ENCODE assay signal across 8 cellular contexts in the genomic region with DNA sequence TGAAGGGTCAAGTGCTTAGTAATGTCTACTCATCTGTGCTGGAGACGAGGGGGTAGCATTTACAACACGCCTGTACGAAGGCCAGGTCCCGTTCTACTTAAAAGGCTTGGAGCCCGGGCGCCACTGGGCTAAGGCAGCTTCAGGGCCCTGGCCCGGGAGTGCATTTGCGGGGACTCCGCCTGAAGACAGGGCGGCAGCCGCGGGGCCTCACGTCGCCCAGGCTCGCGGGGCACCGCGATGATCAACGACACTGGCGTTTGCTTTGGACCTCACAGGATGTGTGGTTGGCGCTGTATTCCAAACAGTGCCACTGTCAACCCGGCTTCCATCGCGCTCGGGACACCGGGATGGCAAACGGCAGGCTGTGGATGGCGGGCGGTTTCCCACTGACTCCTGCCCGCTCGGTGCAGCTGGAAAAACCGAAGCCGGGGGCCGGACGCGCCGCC. TPM values are rescaled to one million over a fixed set of nuclear protein-coding genes. Genes with fewer than 3 reads are reported as not detected.
A peak's percentile ranks its signal among the peaks of the same experiment; 100 is the strongest.
DNase-seq lines count a peak whose midpoint lies in the region; ATAC-seq and TF ChIP-seq lines count a peak whose summit lies in the region.

No MANE protein-coding gene starts in this region.

- no peak for TF ChIP-seq CTCF in epithelial cell of proximal tubule (conservative IDR thresholded peaks at IDR 0.05; ENCODE audit: low read depth, low read length)

- H3K4me1 ChIP-seq in muscle layer of duodenum (ENCODE audit: control insufficient read depth in 1 of 2, insufficient read depth in 2 of 2, low read length in 2 of 2) (peaks cover 24 to 30% of the 10 kb centered on the region in 2 donors), thymus (ENCODE audit: control insufficient read depth, insufficient read depth, low read length) (peaks cover 29% of the 10 kb centered on the region)

- DNase-seq in NCI-H146 (lab: John Stamatoyannopoulos, UW) (peak; percentile 63), NCI-H146 treated with DMSO at 0.1 percent for 48 hours (lab: John Stamatoyannopoulos, UW; ENCODE audit: unreplicated experiment) (no peak), NOMO-1 (lab: John Stamatoyannopoulos, UW; ENCODE audit: unreplicated experiment in 2 of 2) (peak; percentile 65 to 82), activated T-cell treated with anti-CD3 and anti-CD28 coated beads for 24 hours (ENCODE audit: low read depth) (peak; percentile 19), epithelial cell of proximal tubule (ENCODE audit: low read depth) (no peak)

- H3K36me3 ChIP-seq in muscle layer of duodenum (ENCODE audit: control insufficient read depth in 1 of 2, insufficient read depth in 2 of 2, low read length in 2 of 2) = peaks cover 0 to 5% of the 10 kb centered on the region in 2 donors
- no peaks in the 10 kb centered on the region for H3K36me3 ChIP-seq in thymus (ENCODE audit: control insufficient read depth, insufficient read depth)

- no peaks in the 10 kb centered on the region for H3K9me3 ChIP-seq in muscle layer of duodenum (ENCODE audit: control insufficient read depth in 1 of 2, low read length in 2 of 2)
- no peaks in the 10 kb centered on the region for H3K9me3 ChIP-seq in thymus (ENCODE audit: control insufficient read depth)

- peak; percentile 10 for ATAC-seq in HG03095 (IDR thresholded peaks at IDR 0.05; ENCODE audit: unreplicated experiment)

- under 1% methylated on average over 37 of the region's 37 CpGs for WGBS in thymus

- no peaks in the 10 kb centered on the region for H3K27me3 ChIP-seq in muscle layer of duodenum (ENCODE audit: low read depth, low read length)
- no peaks in the 10 kb centered on the region for H3K27me3 ChIP-seq in thymus (ENCODE audit: control insufficient read depth, insufficient read depth)

- H3K27ac ChIP-seq in muscle layer of duodenum (ENCODE audit: low read length) (peak overlapping the region; percentile 83), thymus (ENCODE audit: low read depth) (peak overlapping the region; percentile 90)

- peak overlapping the region; percentile 86 for H3K4me3 ChIP-seq in epithelial cell of proximal tubule (ENCODE audit: low read depth, low read length)
- H3K4me3 ChIP-seq in muscle layer of duodenum (ENCODE audit: low read depth in 1 of 2, low read length in 2 of 2) = peak overlapping the region; percentile 72 to 80
- peak overlapping the region; percentile 83 for H3K4me3 ChIP-seq in thymus (ENCODE audit: low read length)

RNA-seq across cellular contexts. Expression of a gene that starts 1.1 kb away (rescaled TPM):
- total RNA-seq in epithelial cell of proximal tubule = 15.7 and 16.1 TPM in 2 replicates
- 18.7 TPM for polyA plus RNA-seq in thymus

Comparison
In these comparisons a context has a peak if more than half of its experiments do, and no peak if none do; other contexts are left out.
1. DNase-seq: peak in NCI-H146 (single experiment), NOMO-1 (2 of 2) and activated T-cell treated with anti-CD3 and anti-CD28 coated beads for 24 hours (single experiment); none in NCI-H146 treated with DMSO at 0.1 percent for 48 hours (single experiment) and epithelial cell of proximal tubule (single experiment).
2. Peak in every context shown above with its lines, with median percentiles within 50 percentile points of each other: H3K4me3 ChIP-seq.